Comparison of ENCODE assay signal across 29 cellular contexts in the genomic region with DNA sequence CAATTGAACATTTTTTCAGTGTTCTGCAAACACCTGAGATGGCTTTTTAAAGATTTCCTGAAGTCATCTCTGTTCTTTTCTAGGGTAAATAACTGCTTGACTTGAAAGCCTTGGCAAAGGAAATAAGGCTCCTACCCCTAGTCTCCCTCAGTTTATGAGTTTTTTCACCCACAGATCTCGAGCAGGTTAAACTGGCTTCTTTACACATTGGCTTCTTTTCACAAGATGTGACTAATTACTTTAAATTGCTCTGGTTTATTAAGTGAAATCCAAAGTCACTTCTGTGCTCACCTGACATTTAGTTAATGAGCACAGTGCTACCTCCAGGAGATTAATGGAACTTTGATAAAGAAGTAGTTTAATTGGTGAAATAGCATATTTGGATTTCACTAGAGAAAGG.
"Had no signal": no experiment of that assay in that cellular context is flagged by ENCODE, and none has a peak within 500 bp of the region (broad histone marks: within the 10 kb centered on the region; RNA-seq: fewer than 3 reads in every experiment).

No MANE protein-coding gene starts in this region.

- H3K27me3 Mint-ChIP-seq: activated CD4-positive, alpha-beta memory T cell treated with anti-CD3 and anti-CD28 coated beads, Interleukin-2, amount 10 ng/mL, durations not matched to agents 7 days and 5 days; activated CD8-positive, alpha-beta memory T cell treated with anti-CD3 and anti-CD28 coated beads, Interleukin-2, amount 10 ng/mL, durations not matched to agents 7 days and 5 days; activated naive CD4-positive, alpha-beta T cell treated with anti-CD3 and anti-CD28 coated beads, Interleukin-2, amount 10 ng/mL, durations not matched to agents 7 days and 5 days; activated naive CD4-positive, alpha-beta T cell treated with anti-CD3 and anti-CD28 coated beads, Interleukin-2, amount 50 U/mL, for 24 hours; activated naive CD8-positive, alpha-beta T cell; activated naive CD8-positive, alpha-beta T cell treated with anti-CD3 and anti-CD28 coated beads, Interleukin-2, amount 10 ng/mL, durations not matched to agents 7 days and 5 days; activated naive CD8-positive, alpha-beta T cell treated with anti-CD3 and anti-CD28 coated beads, Interleukin-2, amount 50 U/mL, for 24 hours; brain had no signal

- H3K4me1 Mint-ChIP-seq: activated CD4-positive, alpha-beta memory T cell treated with anti-CD3 and anti-CD28 coated beads, Interleukin-2, amount 10 ng/mL, durations not matched to agents 7 days and 5 days; activated CD4-positive, alpha-beta T cell treated with anti-CD3 and anti-CD28 coated beads, Interleukin-2, amount 10 ng/mL, durations not matched to agents 24 days and 14 days; activated CD8-positive, alpha-beta memory T cell treated with anti-CD3 and anti-CD28 coated beads, Interleukin-2, amount 10 ng/mL, durations not matched to agents 7 days and 5 days; activated naive CD4-positive, alpha-beta T cell treated with anti-CD3 and anti-CD28 coated beads, Interleukin-2, amount 10 ng/mL, durations not matched to agents 7 days and 5 days; activated naive CD4-positive, alpha-beta T cell treated with anti-CD3 and anti-CD28 coated beads, Interleukin-2, amount 50 U/mL, for 24 hours; activated naive CD8-positive, alpha-beta T cell treated with anti-CD3 and anti-CD28 coated beads, Interleukin-2, amount 10 ng/mL, durations not matched to agents 7 days and 5 days; activated naive CD8-positive, alpha-beta T cell treated with anti-CD3 and anti-CD28 coated beads, Interleukin-2, amount 50 U/mL, for 24 hours; brain; T-cell had no signal

- H3K4me3 Mint-ChIP-seq: activated B cell treated with CpG ODN at 0.5 μM for 24 hours; activated CD4-positive, alpha-beta memory T cell treated with anti-CD3 and anti-CD28 coated beads, Interleukin-2, amount 10 ng/mL, durations not matched to agents 7 days and 5 days; activated CD4-positive, alpha-beta T cell treated with anti-CD3 and anti-CD28 coated beads, Interleukin-2, amount 10 ng/mL, durations not matched to agents 24 days and 14 days; activated CD8-positive, alpha-beta memory T cell treated with anti-CD3 and anti-CD28 coated beads, Interleukin-2, amount 10 ng/mL, durations not matched to agents 7 days and 5 days; activated CD8-positive, alpha-beta T cell treated with anti-CD3 and anti-CD28 coated beads, Interleukin-2, amount 10 ng/mL, durations not matched to agents 7 days and 5 days; activated naive CD4-positive, alpha-beta T cell treated with anti-CD3 and anti-CD28 coated beads, Interleukin-2, amount 10 ng/mL, durations not matched to agents 7 days and 5 days; activated naive CD4-positive, alpha-beta T cell treated with anti-CD3 and anti-CD28 coated beads, Interleukin-2, amount 50 U/mL, for 24 hours; activated naive CD8-positive, alpha-beta T cell; activated naive CD8-positive, alpha-beta T cell treated with anti-CD3 and anti-CD28 coated beads, Interleukin-2, amount 10 ng/mL, durations not matched to agents 7 days and 5 days; activated naive CD8-positive, alpha-beta T cell treated with anti-CD3 and anti-CD28 coated beads, Interleukin-2, amount 50 U/mL, for 24 hours; activated T-cell treated with anti-CD3 and anti-CD28 coated beads, Interleukin-2, amount 50 U/mL, for 24 hours; brain; T-cell; T-helper 17 cell had no signal

- ATAC-seq: activated CD8-positive, alpha-beta memory T cell treated with anti-CD3 and anti-CD28 coated beads, Interleukin-2, amount 10 ng/mL, durations not matched to agents 7 days and 5 days; activated CD8-positive, alpha-beta T cell treated with anti-CD3 and anti-CD28 coated beads, Interleukin-2, amount 10 ng/mL, durations not matched to agents 7 days and 5 days; activated naive CD8-positive, alpha-beta T cell treated with anti-CD3 and anti-CD28 coated beads, Interleukin-2, amount 50 U/mL, for 24 hours; T-cell; T-helper 17 cell had no signal

- H3K36me3 Mint-ChIP-seq: activated CD8-positive, alpha-beta memory T cell treated with anti-CD3 and anti-CD28 coated beads, Interleukin-2, amount 10 ng/mL, durations not matched to agents 7 days and 5 days; activated naive CD4-positive, alpha-beta T cell treated with anti-CD3 and anti-CD28 coated beads, Interleukin-2, amount 10 ng/mL, durations not matched to agents 7 days and 5 days; activated naive CD4-positive, alpha-beta T cell treated with anti-CD3 and anti-CD28 coated beads, Interleukin-2, amount 50 U/mL, for 24 hours; activated naive CD8-positive, alpha-beta T cell; activated naive CD8-positive, alpha-beta T cell treated with anti-CD3 and anti-CD28 coated beads, Interleukin-2, amount 10 ng/mL, durations not matched to agents 7 days and 5 days; brain; T-cell had no signal

- H3K27me3 ChIP-seq: ascending aorta had no signal

- H3K9me3 Mint-ChIP-seq: activated B cell treated with CpG ODN at 0.5 μM for 24 hours; activated CD4-positive, alpha-beta memory T cell treated with anti-CD3 and anti-CD28 coated beads, Interleukin-2, amount 10 ng/mL, durations not matched to agents 7 days and 5 days; activated CD4-positive, alpha-beta T cell treated with anti-CD3 and anti-CD28 coated beads, Interleukin-2, amount 10 ng/mL, durations not matched to agents 24 days and 14 days; activated naive CD4-positive, alpha-beta T cell treated with anti-CD3 and anti-CD28 coated beads, Interleukin-2, amount 10 ng/mL, durations not matched to agents 7 days and 5 days; activated naive CD4-positive, alpha-beta T cell treated with anti-CD3 and anti-CD28 coated beads, Interleukin-2, amount 50 U/mL, for 24 hours; activated naive CD8-positive, alpha-beta T cell treated with anti-CD3 and anti-CD28 coated beads, Interleukin-2, amount 10 ng/mL, durations not matched to agents 7 days and 5 days; activated naive CD8-positive, alpha-beta T cell treated with anti-CD3 and anti-CD28 coated beads, Interleukin-2, amount 50 U/mL, for 24 hours; activated T-cell treated with anti-CD3 and anti-CD28 coated beads, Interleukin-2, amount 50 U/mL, for 24 hours; activated T-helper 2 cell treated with anti-CD3 and anti-CD28 coated beads, Interferon-gamma antibody, Interleukin-2, Interleukin-4, amounts not matched to agents 10 μg/mL and 5 μg/mL and 100 μg/mL, durations not matched to agents 14 hours and 24 hours and 36 hours; T-cell had no signal

- H3K36me3 ChIP-seq: ascending aorta had no signal

- H3K4me3 ChIP-seq: ascending aorta had no signal

- H3K27ac Mint-ChIP-seq: activated B cell treated with CpG ODN at 0.5 μM for 24 hours; activated CD4-positive, alpha-beta memory T cell treated with anti-CD3 and anti-CD28 coated beads, Interleukin-2, amount 10 ng/mL, durations not matched to agents 7 days and 5 days; activated CD4-positive, alpha-beta T cell treated with anti-CD3 and anti-CD28 coated beads, Interleukin-2, amount 10 ng/mL, durations not matched to agents 24 days and 14 days; activated CD8-positive, alpha-beta memory T cell treated with anti-CD3 and anti-CD28 coated beads, Interleukin-2, amount 10 ng/mL, durations not matched to agents 7 days and 5 days; activated CD8-positive, alpha-beta T cell treated with anti-CD3 and anti-CD28 coated beads, Interleukin-2, amount 10 ng/mL, durations not matched to agents 7 days and 5 days; activated naive CD4-positive, alpha-beta T cell treated with anti-CD3 and anti-CD28 coated beads, Interleukin-2, amount 10 ng/mL, durations not matched to agents 7 days and 5 days; activated naive CD4-positive, alpha-beta T cell treated with anti-CD3 and anti-CD28 coated beads, Interleukin-2, amount 50 U/mL, for 24 hours; activated naive CD8-positive, alpha-beta T cell; activated naive CD8-positive, alpha-beta T cell treated with anti-CD3 and anti-CD28 coated beads, Interleukin-2, amount 10 ng/mL, durations not matched to agents 7 days and 5 days; activated naive CD8-positive, alpha-beta T cell treated with anti-CD3 and anti-CD28 coated beads, Interleukin-2, amount 50 U/mL, for 24 hours; activated T-cell treated with anti-CD3 and anti-CD28 coated beads, Interleukin-2, amount 50 U/mL, for 24 hours; activated T-helper 2 cell treated with anti-CD3 and anti-CD28 coated beads, Interferon-gamma antibody, Interleukin-2, Interleukin-4, amounts not matched to agents 10 μg/mL and 5 μg/mL and 100 μg/mL, durations not matched to agents 14 hours and 24 hours and 36 hours; brain; T-cell; T-helper 17 cell had no signal

- DNase-seq: activated B cell treated with CpG ODN at 0.5 μM for 24 hours; activated CD4-positive, alpha-beta memory T cell treated with anti-CD3 and anti-CD28 coated beads, Interleukin-2, amount 10 ng/mL, durations not matched to agents 7 days and 5 days; activated CD4-positive, alpha-beta T cell treated with anti-CD3 and anti-CD28 coated beads for 4 hours; activated CD4-positive, alpha-beta T cell treated with anti-CD3 and anti-CD28 coated beads, Interleukin-2, amount 10 ng/mL, durations not matched to agents 24 days and 14 days; activated CD4-positive, alpha-beta T cell treated with anti-CD3 and anti-CD28 coated beads, Interleukin-2, amount 50 U/mL, for 48 hours; activated CD4-positive, CD25-positive, alpha-beta regulatory T cell treated with anti-CD3 and anti-CD28 coated beads, Interleukin-2, amount 50 U/mL, for 72 hours; activated CD8-positive, alpha-beta memory T cell treated with anti-CD3 and anti-CD28 coated beads for 24 hours; activated CD8-positive, alpha-beta memory T cell treated with anti-CD3 and anti-CD28 coated beads, Interleukin-2, amount 10 ng/mL, durations not matched to agents 7 days and 5 days; activated CD8-positive, alpha-beta memory T cell treated with anti-CD3 and anti-CD28 coated beads, Interleukin-2, amount 50 U/mL, for 48 hours; activated CD8-positive, alpha-beta T cell treated with anti-CD3 and anti-CD28 coated beads, Interleukin-2, amount 10 ng/mL, durations not matched to agents 7 days and 5 days; activated effector memory CD4-positive, alpha-beta T cell treated with Interleukin-2 at 50 U/mL for 16 hours; activated gamma-delta T cell; activated naive CD4-positive, alpha-beta T cell treated with anti-CD3 and anti-CD28 coated beads, Interleukin-2, amount 10 ng/mL, durations not matched to agents 7 days and 5 days; activated naive CD4-positive, alpha-beta T cell treated with Interleukin-2 at 50 U/mL for 16 hours; activated naive CD8-positive, alpha-beta T cell treated with anti-CD3 and anti-CD28 coated beads, Interleukin-2, amount 10 ng/mL, durations not matched to agents 7 days and 5 days; activated naive CD8-positive, alpha-beta T cell treated with anti-CD3 and anti-CD28 coated beads, Interleukin-2, amount 50 U/mL, for 24 hours; activated T-cell treated with anti-CD3 and anti-CD28 coated beads, Interleukin-2, amount 50 U/mL, for 24 hours; activated T-cell treated with anti-CD3 and anti-CD28 coated beads, Interleukin-2, amount 50 U/mL, for 48 hours; amygdala; anterior cingulate cortex; central memory CD4-positive, alpha-beta T cell; T-cell; T-helper 17 cell; T-helper 9 cell had no signal
